Comparison of ENCODE assay signal across 19 cellular contexts in genomic region chr11:68130121-68130520, GRCh38.
"Had no signal": no experiment of that assay in that cellular context is flagged by ENCODE, and none has a peak within 500 bp of the region (broad histone marks: within the 10 kb centered on the region; RNA-seq: fewer than 3 reads in every experiment).

No MANE protein-coding gene starts in this region.

- H3K4me3 ChIP-seq: coronary artery, sigmoid colon, skin epidermis, testis, tibial nerve had no signal

- H3K9me3 ChIP-seq: sigmoid colon, testis, tibial nerve had no signal

- H3K4me1 ChIP-seq: foreskin keratinocyte had no signal

- DNase-seq: effector CD4-positive, alpha-beta T cell; endodermal cell; erythroblast; foreskin keratinocyte; head of caudate nucleus; hippocampal formation; kidney glomerular epithelial cell; naive thymus-derived CD4-positive, alpha-beta T cell; posterior cingulate gyrus; sigmoid colon; stimulated activated CD4-positive, alpha-beta T cell treated with anti-CD3 and anti-CD28 coated beads, Interleukin-2, amount 100 ng/mL, for 24 hours; stimulated activated CD4-positive, alpha-beta T cell treated with anti-CD3 and anti-CD28 coated beads, Interleukin-4, amount 100 ng/mL, for 4 hours; stimulated activated naive B cell treated with anti-CD40 and anti-IgM and Interleukin-4, amounts not matched to agents 10 μg/mL and 1 μg/mL and 100 μg/mL, for 72 hours; stimulated activated naive CD8-positive, alpha-beta T cell treated with anti-CD3 and anti-CD28 coated beads, Interleukin-15, amount 100 ng/mL, for 72 hours; testis had no signal

- H3K27me3 ChIP-seq: sigmoid colon, testis, tibial nerve had no signal

- H3K36me3 ChIP-seq: sigmoid colon, tibial nerve had no signal

- H3K27ac ChIP-seq: coronary artery, foreskin keratinocyte, sigmoid colon, skin epidermis, testis, tibial nerve had no signal

- ATAC-seq: foreskin keratinocyte; naive thymus-derived CD4-positive, alpha-beta T cell; stimulated activated naive B cell treated with anti-CD40 and anti-IgM and Interleukin-4, amounts not matched to agents 10 μg/mL and 1 μg/mL and 100 μg/mL, for 72 hours; stimulated activated naive CD8-positive, alpha-beta T cell treated with anti-CD3 and anti-CD28 coated beads, Interleukin-15, amount 100 ng/mL, for 72 hours had no signal

- FAIRE-seq: islet of Langerhans had no signal
